In genomic region chr2:28975671-28976070, GRCh38 we compare ENCODE assay signal across 24 cellular contexts. TPM values are rescaled to one million over a fixed set of nuclear protein-coding genes. Genes with fewer than 3 reads are reported as not detected.
A peak's percentile ranks its signal among the peaks of the same experiment; 100 is the strongest.
DNase-seq lines count a peak whose midpoint lies in the region; TF ChIP-seq lines count a peak whose summit lies in the region.
"Had no signal": no experiment of that assay in that cellular context is flagged by ENCODE, and none has a peak within 500 bp of the region (broad histone marks: within the 10 kb centered on the region; RNA-seq: fewer than 3 reads in every experiment).

No MANE protein-coding gene starts in this region.

- no peaks in the 10 kb centered on the region for H3K9me3 Mint-ChIP-seq in Caco-2 (ENCODE audit: unreplicated experiment)
- H3K9me3 Mint-ChIP-seq: GM23338 had no signal

- peak; percentile 51 for DNase-seq in GF-D8 (lab: John Stamatoyannopoulos, UW)
- no peak for DNase-seq in RWPE1 (ENCODE audit: low spot score)
- DNase-seq in choroid plexus epithelial cell (ENCODE audit: low read depth), result peak; percentile 77
- DNase-seq in osteoblast (ENCODE audit: insufficient read length, low spot score, missing footprints), result peak; percentile 47
- no peak for DNase-seq in transverse colon
- no peak for DNase-seq in Caco-2
- no peak for DNase-seq in T-helper 9 cell
- DNase-seq: DMS 273 treated with DMSO at 0.1 percent for 48 hours, DMS79 treated with DMSO at 0.1 percent for 48 hours, KBM-7, MM.1S, NCI-H1105 treated with DMSO at 0.1 percent for 48 hours, NCI-H2029 treated with DMSO at 0.1 percent for 48 hours, NCI-H2171 treated with DMSO at 0.1 percent for 48 hours, NCI-H446, NCI-H526 treated with DMSO at 0.1 percent for 48 hours, OCI-M1, SHP77 had no signal

- peaks cover 6% of the 10 kb centered on the region for H3K36me3 Mint-ChIP-seq in Caco-2 (ENCODE audit: insufficient read depth, unreplicated experiment)

- H3K79me2 ChIP-seq in osteoblast (ENCODE audit: insufficient read depth, low read length), result no peaks in the 10 kb centered on the region

- TF ChIP-seq POLR2A in transverse colon (IDR thresholded peaks at IDR 0.05), result no peak

- TF ChIP-seq CTCF in RWPE1 (conservative IDR thresholded peaks at IDR 0.05; ENCODE audit: low read depth) (no peak), choroid plexus epithelial cell (conservative IDR thresholded peaks at IDR 0.05; ENCODE audit: low read depth, low read length) (peak; percentile 7), osteoblast (IDR thresholded peaks at IDR 0.05; ENCODE audit: extremely low read depth, low read depth, low read length) (no peak), transverse colon (IDR thresholded peaks at IDR 0.05) (no peak), Caco-2 (IDR thresholded peaks at IDR 0.05; ENCODE audit: insufficient read depth in 1 of 2, low read depth in 1 of 2, low read length in 1 of 2, severe bottlenecking in 1 of 2, unreplicated experiment in 1 of 2) (no peak)

- POLR2A ChIA-PET in RWPE1 (lab: Yijun Ruan, JAX; ENCODE audit: low non-redundant PET), result no interaction called here
- POLR2A ChIA-PET in Caco-2 (lab: Charles Lee), result no interaction called here

- no peak overlapping the region for H3K4me2 ChIP-seq in osteoblast (ENCODE audit: insufficient read depth, low read length)
- H3K4me2 ChIP-seq: A549, GM23338 had no signal

- H3K4me3 Mint-ChIP-seq in Caco-2 (ENCODE audit: unreplicated experiment), result no peak overlapping the region
- H3K4me3 Mint-ChIP-seq: B cell, GM23338 had no signal

- BruUV-seq in Caco-2 (replicated peaks; lab: Mats Ljungman, UMichigan), result no TSS peak

- CTCF ChIA-PET in RWPE1 (lab: Yijun Ruan, JAX), result no interaction called here
- CTCF ChIA-PET in Caco-2 (lab: Charles Lee), result no interaction called here

- no peak overlapping the region for H2AFZ ChIP-seq in osteoblast (ENCODE audit: low read length)

- in situ Hi-C loops in transverse colon (cut with MboI; ENCODE audit: low pct_ligation_motif_present in 1 of 4, low pct_unique_long_range_greater_than_20kb in 1 of 4, low sequenced_read_pairs in 3 of 4), result no loop called here

- H3K4me1 Mint-ChIP-seq in Caco-2 (ENCODE audit: low read depth, unreplicated experiment), result peaks cover 14% of the 10 kb centered on the region
- H3K4me1 Mint-ChIP-seq: B cell had no signal

- no peak overlapping the region for H3K27ac Mint-ChIP-seq in Caco-2 (ENCODE audit: unreplicated experiment)
- H3K27ac Mint-ChIP-seq: B cell, GM23338 had no signal

- intact Hi-C loops in transverse colon (cut with DNase I; ENCODE audit: low total_unique reads), result no loop called here
- intact Hi-C loops in Caco-2 (cut with micrococcal nuclease; ENCODE audit: unreplicated experiment), result no loop called here

- H3K9me3 ChIP-seq in osteoblast (ENCODE audit: low read depth, low read length), result no peaks in the 10 kb centered on the region
- H3K9me3 ChIP-seq in transverse colon, result no peaks in the 10 kb centered on the region
- no peaks in the 10 kb centered on the region; the same call in 1 of the 2 replicates for H3K9me3 ChIP-seq in Caco-2
- H3K9me3 ChIP-seq: HAP-1 had no signal

- no peaks in the 10 kb centered on the region for H3K4me1 ChIP-seq in osteoblast (ENCODE audit: insufficient read depth, low read length)
- H3K4me1 ChIP-seq in transverse colon, result no peaks in the 10 kb centered on the region
- H3K4me1 ChIP-seq in Caco-2, result peaks cover 16% of the 10 kb centered on the region
- H3K4me1 ChIP-seq: A549, HAP-1 had no signal

- H3K27ac ChIP-seq in RWPE1 (peak overlapping the region; percentile 69), osteoblast (ENCODE audit: low read depth, low read length) (no peak overlapping the region), transverse colon (no peak overlapping the region)
- H3K27ac ChIP-seq: A549, SK-N-MC had no signal

- H3K27me3 Mint-ChIP-seq in Caco-2 (ENCODE audit: insufficient read depth, unreplicated experiment), result no peaks in the 10 kb centered on the region
- H3K27me3 Mint-ChIP-seq: B cell had no signal

- 75 to 95% methylated on average over 1 of the region's 1 CpG for WGBS in transverse colon (ENCODE audit: low coverage in 1 of 2), 2 donors

- no peak for TF ChIP-seq EP300 in transverse colon (IDR thresholded peaks at IDR 0.05; ENCODE audit: low read depth)

- H3K4me3 ChIP-seq in choroid plexus epithelial cell (ENCODE audit: low read depth, low read length) (no peak overlapping the region), osteoblast (ENCODE audit: insufficient read depth, low read length) (no peak overlapping the region), transverse colon (no peak overlapping the region), Caco-2 (ENCODE audit: low read depth, low read length) (no peak overlapping the region)
- H3K4me3 ChIP-seq: A549, GM23338, HAP-1, SK-N-MC had no signal

- H3K27me3 ChIP-seq in osteoblast (ENCODE audit: insufficient read depth, low read length) (peaks cover 9% of the 10 kb centered on the region), transverse colon (no peaks in the 10 kb centered on the region), Caco-2 (replicated peaks; ENCODE audit: control insufficient read depth, insufficient read depth, low read length) (no peaks in the 10 kb centered on the region)

- H3K36me3 ChIP-seq in osteoblast (ENCODE audit: insufficient read depth, low read length), result no peaks in the 10 kb centered on the region
- no peaks in the 10 kb centered on the region for H3K36me3 ChIP-seq in transverse colon
- H3K36me3 ChIP-seq in Caco-2 (ENCODE audit: control insufficient read depth, insufficient read depth, low read length), result no peaks in the 10 kb centered on the region
- H3K36me3 ChIP-seq: HAP-1 had no signal

- no peaks in the 10 kb centered on the region for H4K20me1 ChIP-seq in osteoblast (ENCODE audit: insufficient read depth, low read length)

RNA-seq across cellular contexts. Expression of gene TOGARAM2, which starts 5.4 kb away (rescaled TPM):
- under 0.01 and 0.72 TPM in 2 replicates for total RNA-seq in osteoblast
- total RNA-seq in transverse colon, result 1 to 10 TPM in 2 of 4 donors, under 1 TPM in 1, not detected in 1; 0.79 to 7.1 (median 3.1) TPM
- total RNA-seq in Caco-2 (2022), result 0.61 and 1.3 TPM in 2 replicates
- total RNA-seq: RPMI7951 had no signal

Comparison
In these comparisons a context has a peak if more than half of its experiments do, and no peak if none do; other contexts are left out.
1. DNase-seq: peak in GF-D8 (single experiment), choroid plexus epithelial cell (single experiment) and osteoblast (single experiment); none in RWPE1 (single experiment), transverse colon (single experiment), Caco-2 (0 of 2) and T-helper 9 cell (single experiment).